Comparison of ENCODE assay signal across 33 cellular contexts in the genomic region with DNA sequence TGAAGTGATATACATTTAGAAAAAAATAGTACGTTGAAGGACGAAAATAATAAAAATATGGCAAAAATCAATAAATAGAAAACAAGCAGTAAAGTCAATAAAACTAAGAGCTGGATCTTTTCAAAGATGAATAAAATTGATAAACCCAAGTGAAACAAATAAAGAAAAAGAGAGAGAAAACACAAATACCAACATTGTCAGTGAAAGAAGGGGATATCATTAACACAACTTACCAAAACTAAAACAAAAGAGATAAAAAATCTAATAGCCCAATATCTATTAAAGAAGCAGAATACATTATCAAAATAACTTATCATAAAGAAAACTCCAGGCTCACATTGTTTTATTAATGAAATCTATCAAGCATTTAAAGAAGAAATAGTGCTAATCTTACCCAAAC.
DNase-seq lines count a peak whose midpoint lies in the region; ATAC-seq, FAIRE-seq and TF ChIP-seq lines count a peak whose summit lies in the region.
"Had no signal": no experiment of that assay in that cellular context is flagged by ENCODE, and none has a peak within 500 bp of the region (broad histone marks: within the 10 kb centered on the region; RNA-seq: fewer than 3 reads in every experiment).

No MANE protein-coding gene starts in this region.

- intact Hi-C loops in K562 (cut with micrococcal nuclease), result no loop called here

- CTCF ChIA-PET in K562 (lab: Yijun Ruan, JAX; ENCODE audit: low intra/inter-chr PET ratio), result no interaction called here

- peaks cover 93% of the 10 kb centered on the region for H3K79me2 ChIP-seq in K562 (ENCODE audit: control insufficient read depth, insufficient read depth, low read length)

- H3K9me3 ChIP-seq in K562 (replicated peaks; ENCODE audit: control insufficient read depth, insufficient read depth, low read depth, low read length), result no peaks in the 10 kb centered on the region
- H3K9me3 ChIP-seq: BE2C had no signal

- no TSS peak for BruUV-seq in K562 (replicated peaks; lab: Mats Ljungman, UMichigan)

- 39% methylated on average over 2 of the region's 2 CpGs for WGBS in K562 (ENCODE audit: insufficient coverage, low coverage, missing lambda C conversion rate)

- POLR2A ChIA-PET in K562 (lab: Yijun Ruan, JAX), result interaction anchor here (0.7 to 1.4 kb wide), 4 partner anchors 12 to 119 kb away, joined by 3 to 7 read pairs (median 4); no protein-coding TSS in a partner anchor

- TF ChIP-seq CTCF in K562 (IDR thresholded peaks at IDR 0.05 in 2 of 3, conservative IDR thresholded peaks at IDR 0.05 in 1 of 3; ENCODE audit: insufficient read depth in 2 of 3, low read depth in 1 of 3, low read length in 3 of 3), result no peak

- DNase-seq in K562 (ENCODE audit: extremely low read depth in 1 of 4, low spot score in 3 of 4) (no peak), NOMO-1 (lab: John Stamatoyannopoulos, UW; ENCODE audit: unreplicated experiment in 2 of 2) (no peak), nucleus accumbens (lab: John Stamatoyannopoulos, UW) (no peak), NCI-H526 treated with DMSO at 0.1 percent for 48 hours (lab: John Stamatoyannopoulos, UW) (no peak)
- DNase-seq: 8988T; ACHN; AML-193; BE2C; C1 segment of cervical spinal cord; Caco-2; Calu3; CD4-positive, alpha-beta memory T cell; CD4-positive, alpha-beta T cell; CD4-positive, CD25-positive, alpha-beta regulatory T cell; CD8-positive, alpha-beta memory T cell; CD8-positive, alpha-beta T cell; COR-L47; DMS 273 treated with DMSO at 0.1 percent for 48 hours; DMS153; DMS53; DMS79; DMS79 treated with DMSO at 0.1 percent for 48 hours; DND-41; EL had no signal

- H4K20me1 ChIP-seq in K562 (replicated peaks; ENCODE audit: control insufficient read depth, insufficient read depth, low read length), result no peaks in the 10 kb centered on the region
- H4K20me1 ChIP-seq: BLaER1; BLaER1 treated with 17β-estradiol and CSF1 and Interleukin-3, amounts not matched to agents 10 nM and 100 nM had no signal

- H3K4me2 ChIP-seq in K562 (ENCODE audit: insufficient read depth, low read length), result no peak overlapping the region
- H3K4me2 ChIP-seq: A549; BLaER1; BLaER1 treated with 17β-estradiol and CSF1 and Interleukin-3, amounts not matched to agents 10 nM and 100 nM had no signal

- no peak overlapping the region for H2AFZ ChIP-seq in K562 (ENCODE audit: low read depth, low read length)

- H3K9ac ChIP-seq in K562 (ENCODE audit: insufficient read depth in 1 of 2, low read depth in 2 of 2, low read length in 2 of 2), result peak overlapping the region in 1 of 2 experiments; percentile 71; a peak in 2 of 4 replicates
- H3K9ac ChIP-seq: BLaER1; BLaER1 treated with 17β-estradiol and CSF1 and Interleukin-3, amounts not matched to agents 10 nM and 100 nM had no signal

- TF ChIP-seq POLR2A in K562 (conservative IDR thresholded peaks at IDR 0.05), result no peak

- H3K27ac ChIP-seq in K562 (ENCODE audit: extremely low read depth, low read depth, low read length), result peak overlapping the region; percentile 88; the same call in 2 of the 3 replicates
- H3K27ac ChIP-seq: 22Rv1; A549; BLaER1; BLaER1 treated with 17β-estradiol and CSF1 and Interleukin-3, amounts not matched to agents 10 nM and 100 nM; C4-2B had no signal

- H3K9me1 ChIP-seq in K562 (ENCODE audit: control insufficient read depth, insufficient read depth, low read length), result no peaks in the 10 kb centered on the region

- FAIRE-seq in K562 (lab: Jason Lieb, UNC) (no peak), colon (lab: Jason Lieb, UNC) (peak; percentile 81), islet of Langerhans (lab: Jason Lieb, UNC) (peak; percentile 75)
- FAIRE-seq: A204.1, D721Med had no signal

- no peak for TF ChIP-seq RAD21 in K562 (CRISPR knock-in tag; conservative IDR thresholded peaks at IDR 0.05 in 1 of 2, IDR thresholded peaks at IDR 0.05 in 1 of 2)

- in situ Hi-C loops in K562 (cut with MboI), result no loop called here

- H3K4me1 ChIP-seq in K562 (replicated peaks in 1 of 2; ENCODE audit: control insufficient read depth in 2 of 2, insufficient read depth in 2 of 2, low read length in 2 of 2), result peaks cover 0 to 3% of the 10 kb centered on the region in 2 experiments; a peak in 2 of 5 replicates
- H3K4me1 ChIP-seq: A549, BE2C, Caco-2 had no signal

- no peaks in the 10 kb centered on the region; the same call in 1 of the 3 replicates for H3K36me3 ChIP-seq in K562 (ENCODE audit: control insufficient read depth, insufficient read depth, low read length)
- H3K36me3 ChIP-seq: BE2C; BLaER1; BLaER1 treated with 17β-estradiol and CSF1 and Interleukin-3, amounts not matched to agents 10 nM and 100 nM had no signal

- peak overlapping the region; percentile 17; the same call in 1 of the 2 replicates for H3K4me3 ChIP-seq in K562
- H3K4me3 ChIP-seq: A549; BLaER1; BLaER1 treated with 17β-estradiol and CSF1 and Interleukin-3, amounts not matched to agents 10 nM and 100 nM had no signal

- H3K27me3 ChIP-seq in K562 (ENCODE audit: control insufficient read depth in 2 of 2, insufficient read depth in 2 of 2, low read length in 2 of 2), result no peaks in the 10 kb centered on the region
- H3K27me3 ChIP-seq: BE2C; BLaER1; BLaER1 treated with 17β-estradiol and CSF1 and Interleukin-3, amounts not matched to agents 10 nM and 100 nM had no signal

- no peak for ATAC-seq in K562
- ATAC-seq: A549; CD8-positive, alpha-beta T cell had no signal

- no peak for TF ChIP-seq EP300 in K562 (IDR thresholded peaks at IDR 0.05; ENCODE audit: low read length)

TF ChIP-seq in K562, 482 proteins besides CTCF, POLR2A, EP300 and RAD21:
- TF ChIP-seq ZNF140 (CRISPR knock-in tag; IDR thresholded peaks at IDR 0.05), result no peak
- TF ChIP-seq, protein P1, sequence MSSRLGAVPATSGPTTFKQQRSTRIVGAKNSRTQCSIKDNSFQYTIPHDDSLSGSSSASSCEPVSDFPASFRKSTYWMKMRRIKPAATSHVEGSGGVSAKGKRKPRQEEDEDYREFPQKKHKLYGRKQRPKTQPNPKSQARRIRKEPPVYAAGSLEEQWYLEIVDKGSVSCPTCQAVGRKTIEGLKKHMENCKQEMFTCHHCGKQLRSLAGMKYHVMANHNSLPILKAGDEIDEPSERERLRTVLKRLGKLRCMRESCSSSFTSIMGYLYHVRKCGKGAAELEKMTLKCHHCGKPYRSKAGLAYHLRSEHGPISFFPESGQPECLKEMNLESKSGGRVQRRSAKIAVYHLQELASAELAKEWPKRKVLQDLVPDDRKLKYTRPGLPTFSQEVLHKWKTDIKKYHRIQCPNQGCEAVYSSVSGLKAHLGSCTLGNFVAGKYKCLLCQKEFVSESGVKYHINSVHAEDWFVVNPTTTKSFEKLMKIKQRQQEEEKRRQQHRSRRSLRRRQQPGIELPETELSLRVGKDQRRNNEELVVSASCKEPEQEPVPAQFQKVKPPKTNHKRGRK (tag; IDR thresholded peaks at IDR 0.05), result peak; percentile 20; the same call in 1 of the 2 replicates
- TF ChIP-seq KDM4B (IDR thresholded peaks at IDR 0.05; ENCODE audit: borderline replicate concordance in 2 of 2, low read depth in 1 of 2), result no peak
- no peak for TF ChIP-seq PCBP1 (IDR thresholded peaks at IDR 0.05; ENCODE audit: low read depth, low read length, poor library complexity, severe bottlenecking)
- peak; percentile 59; the same call in 1 of the 2 replicates for TF ChIP-seq LARP7 (IDR thresholded peaks at IDR 0.05)
- TF ChIP-seq ZBTB43 (CRISPR knock-in tag; IDR thresholded peaks at IDR 0.05), result no peak
- TF ChIP-seq ILF3 (IDR thresholded peaks at IDR 0.05; ENCODE audit: borderline replicate concordance), result no peak
- TF ChIP-seq, protein P2, sequence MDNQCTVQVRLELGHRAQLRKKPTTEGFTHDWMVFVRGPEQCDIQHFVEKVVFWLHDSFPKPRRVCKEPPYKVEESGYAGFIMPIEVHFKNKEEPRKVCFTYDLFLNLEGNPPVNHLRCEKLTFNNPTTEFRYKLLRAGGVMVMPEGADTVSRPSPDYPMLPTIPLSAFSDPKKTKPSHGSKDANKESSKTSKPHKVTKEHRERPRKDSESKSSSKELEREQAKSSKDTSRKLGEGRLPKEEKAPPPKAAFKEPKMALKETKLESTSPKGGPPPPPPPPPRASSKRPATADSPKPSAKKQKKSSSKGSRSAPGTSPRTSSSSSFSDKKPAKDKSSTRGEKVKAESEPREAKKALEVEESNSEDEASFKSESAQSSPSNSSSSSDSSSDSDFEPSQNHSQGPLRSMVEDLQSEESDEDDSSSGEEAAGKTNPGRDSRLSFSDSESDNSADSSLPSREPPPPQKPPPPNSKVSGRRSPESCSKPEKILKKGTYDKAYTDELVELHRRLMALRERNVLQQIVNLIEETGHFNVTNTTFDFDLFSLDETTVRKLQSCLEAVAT (IDR thresholded peaks at IDR 0.05), result peak; percentile 97
- 0 out of 2 replicates have a peak, but pooled peaks have one; percentile 12 for TF ChIP-seq ARID1B (IDR thresholded peaks at IDR 0.05)
- TF ChIP-seq BRD4 (IDR thresholded peaks at IDR 0.05), result 0 out of 2 replicates have a peak, but pooled peaks have one; percentile 5
- TF ChIP-seq FOXA1 (IDR thresholded peaks at IDR 0.05; ENCODE audit: borderline replicate concordance), result no peak
- TF ChIP-seq SLC30A9 (CRISPR knock-in tag; IDR thresholded peaks at IDR 0.05), result no peak
- TF ChIP-seq EHMT2 (IDR thresholded peaks at IDR 0.05), result no peak
- TF ChIP-seq SMARCE1 (IDR thresholded peaks at IDR 0.05), result 0 out of 2 replicates have a peak, but pooled peaks have one; percentile 17
- TF ChIP-seq TAF7 (tag; IDR thresholded peaks at IDR 0.05), result no peak
